8 cellular contexts compared by ENCODE assay signal in the genomic region with DNA sequence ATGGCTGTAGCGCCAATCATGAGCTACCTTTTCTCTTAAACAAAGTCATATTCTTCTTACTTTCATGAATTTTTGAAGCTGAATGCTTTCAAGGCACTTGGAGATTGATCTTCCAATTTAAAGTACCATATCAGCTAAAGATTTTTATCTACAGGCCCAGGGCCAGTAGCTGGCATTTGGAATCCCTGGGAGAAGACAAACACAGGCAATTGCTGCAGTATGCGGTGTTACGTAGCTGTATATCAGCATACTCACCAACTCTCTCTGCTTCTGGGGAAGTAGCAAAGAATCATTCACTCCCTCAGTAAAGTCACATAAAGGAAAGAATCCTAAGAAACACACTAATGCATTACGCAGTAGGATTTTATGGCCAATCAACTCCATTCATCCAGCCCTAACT.
"Had no signal": no experiment of that assay in that cellular context is flagged by ENCODE, and none has a peak within 500 bp of the region (broad histone marks: within the 10 kb centered on the region; RNA-seq: fewer than 3 reads in every experiment).

No MANE protein-coding gene starts in this region.

- DNase-seq: GM23248, H9, HCEC 1CT, KBM-7 had no signal

- H3K9me3 Mint-ChIP-seq: H9 had no signal

- H3K36me3 Mint-ChIP-seq: IgD-negative memory B cell had no signal

- H3K27me3 Mint-ChIP-seq: IgD-negative memory B cell had no signal

- H3K4me3 ChIP-seq: GM23248 had no signal

- H3K9ac ChIP-seq: GM23248, KMS-11 had no signal

- H2AFZ ChIP-seq: GM23248 had no signal

- H3K27ac Mint-ChIP-seq: H9, IgD-negative memory B cell had no signal

- H3K4me2 ChIP-seq: KMS-11 had no signal

- ATAC-seq: HepG2 had no signal

- H3K4me3 Mint-ChIP-seq: H9, IgD-negative memory B cell had no signal

- H3K27ac ChIP-seq: GM23248, HL-60, KMS-11 had no signal
